Comparison of ENCODE assay signal across 3 cellular contexts in genomic region chr2:29420999-29421856, GRCh38.
TF ChIP-seq lines count a peak whose summit lies in the region.

No MANE protein-coding gene starts in this region.

TF ChIP-seq in SK-N-SH, 30 proteins besides CTCF, POLR2A, EP300 and RAD21:
- no peak for TF ChIP-seq SMC3 (IDR thresholded peaks at IDR 0.05; ENCODE audit: low read depth, low read length)
- no peak for TF ChIP-seq RFX5 (IDR thresholded peaks at IDR 0.05; ENCODE audit: low read length)
- TF ChIP-seq, protein P1, sequence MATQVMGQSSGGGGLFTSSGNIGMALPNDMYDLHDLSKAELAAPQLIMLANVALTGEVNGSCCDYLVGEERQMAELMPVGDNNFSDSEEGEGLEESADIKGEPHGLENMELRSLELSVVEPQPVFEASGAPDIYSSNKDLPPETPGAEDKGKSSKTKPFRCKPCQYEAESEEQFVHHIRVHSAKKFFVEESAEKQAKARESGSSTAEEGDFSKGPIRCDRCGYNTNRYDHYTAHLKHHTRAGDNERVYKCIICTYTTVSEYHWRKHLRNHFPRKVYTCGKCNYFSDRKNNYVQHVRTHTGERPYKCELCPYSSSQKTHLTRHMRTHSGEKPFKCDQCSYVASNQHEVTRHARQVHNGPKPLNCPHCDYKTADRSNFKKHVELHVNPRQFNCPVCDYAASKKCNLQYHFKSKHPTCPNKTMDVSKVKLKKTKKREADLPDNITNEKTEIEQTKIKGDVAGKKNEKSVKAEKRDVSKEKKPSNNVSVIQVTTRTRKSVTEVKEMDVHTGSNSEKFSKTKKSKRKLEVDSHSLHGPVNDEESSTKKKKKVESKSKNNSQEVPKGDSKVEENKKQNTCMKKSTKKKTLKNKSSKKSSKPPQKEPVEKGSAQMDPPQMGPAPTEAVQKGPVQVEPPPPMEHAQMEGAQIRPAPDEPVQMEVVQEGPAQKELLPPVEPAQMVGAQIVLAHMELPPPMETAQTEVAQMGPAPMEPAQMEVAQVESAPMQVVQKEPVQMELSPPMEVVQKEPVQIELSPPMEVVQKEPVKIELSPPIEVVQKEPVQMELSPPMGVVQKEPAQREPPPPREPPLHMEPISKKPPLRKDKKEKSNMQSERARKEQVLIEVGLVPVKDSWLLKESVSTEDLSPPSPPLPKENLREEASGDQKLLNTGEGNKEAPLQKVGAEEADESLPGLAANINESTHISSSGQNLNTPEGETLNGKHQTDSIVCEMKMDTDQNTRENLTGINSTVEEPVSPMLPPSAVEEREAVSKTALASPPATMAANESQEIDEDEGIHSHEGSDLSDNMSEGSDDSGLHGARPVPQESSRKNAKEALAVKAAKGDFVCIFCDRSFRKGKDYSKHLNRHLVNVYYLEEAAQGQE (IDR thresholded peaks at IDR 0.05; ENCODE audit: low read depth, low read length), result no peak
- peak; percentile 74 for TF ChIP-seq GATA2 (CRISPR knock-in tag; IDR thresholded peaks at IDR 0.05)
- TF ChIP-seq GABPA (IDR thresholded peaks at IDR 0.05; ENCODE audit: low read depth), result no peak

TF ChIP-seq in SK-N-SH treated with all-trans-retinoic acid at 6 μM for 48 hours, 23 proteins besides CTCF, POLR2A, EP300 and RAD21:
- TF ChIP-seq ESRRG (CRISPR knock-in tag; IDR thresholded peaks at IDR 0.05) (no peak), ZFP30 (CRISPR knock-in tag; IDR thresholded peaks at IDR 0.05) (no peak), RARB (CRISPR knock-in tag; IDR thresholded peaks at IDR 0.05) (no peak), TOX (CRISPR knock-in tag; IDR thresholded peaks at IDR 0.05; ENCODE audit: borderline replicate concordance) (no peak), OSR1 (CRISPR knock-in tag; IDR thresholded peaks at IDR 0.05) (no peak), GLIS3 (CRISPR knock-in tag; IDR thresholded peaks at IDR 0.05) (no peak), ZC3H10 (CRISPR knock-in tag; IDR thresholded peaks at IDR 0.05) (no peak), ZFP3 (CRISPR knock-in tag; IDR thresholded peaks at IDR 0.05) (no peak), ZNF565 (CRISPR knock-in tag; conservative IDR thresholded peaks at IDR 0.05; ENCODE audit: low read depth) (no peak), ARNTL (CRISPR knock-in tag; IDR thresholded peaks at IDR 0.05; ENCODE audit: borderline replicate concordance, low read depth) (no peak), CREB5 (CRISPR knock-in tag; IDR thresholded peaks at IDR 0.05; ENCODE audit: low read depth) (no peak)
- TF ChIP-seq, protein P2, sequence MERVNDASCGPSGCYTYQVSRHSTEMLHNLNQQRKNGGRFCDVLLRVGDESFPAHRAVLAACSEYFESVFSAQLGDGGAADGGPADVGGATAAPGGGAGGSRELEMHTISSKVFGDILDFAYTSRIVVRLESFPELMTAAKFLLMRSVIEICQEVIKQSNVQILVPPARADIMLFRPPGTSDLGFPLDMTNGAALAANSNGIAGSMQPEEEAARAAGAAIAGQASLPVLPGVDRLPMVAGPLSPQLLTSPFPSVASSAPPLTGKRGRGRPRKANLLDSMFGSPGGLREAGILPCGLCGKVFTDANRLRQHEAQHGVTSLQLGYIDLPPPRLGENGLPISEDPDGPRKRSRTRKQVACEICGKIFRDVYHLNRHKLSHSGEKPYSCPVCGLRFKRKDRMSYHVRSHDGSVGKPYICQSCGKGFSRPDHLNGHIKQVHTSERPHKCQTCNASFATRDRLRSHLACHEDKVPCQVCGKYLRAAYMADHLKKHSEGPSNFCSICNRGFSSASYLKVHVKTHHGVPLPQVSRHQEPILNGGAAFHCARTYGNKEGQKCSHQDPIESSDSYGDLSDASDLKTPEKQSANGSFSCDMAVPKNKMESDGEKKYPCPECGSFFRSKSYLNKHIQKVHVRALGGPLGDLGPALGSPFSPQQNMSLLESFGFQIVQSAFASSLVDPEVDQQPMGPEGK (CRISPR knock-in tag; IDR thresholded peaks at IDR 0.05; ENCODE audit: borderline replicate concordance), result no peak
- TF ChIP-seq, protein P3, sequence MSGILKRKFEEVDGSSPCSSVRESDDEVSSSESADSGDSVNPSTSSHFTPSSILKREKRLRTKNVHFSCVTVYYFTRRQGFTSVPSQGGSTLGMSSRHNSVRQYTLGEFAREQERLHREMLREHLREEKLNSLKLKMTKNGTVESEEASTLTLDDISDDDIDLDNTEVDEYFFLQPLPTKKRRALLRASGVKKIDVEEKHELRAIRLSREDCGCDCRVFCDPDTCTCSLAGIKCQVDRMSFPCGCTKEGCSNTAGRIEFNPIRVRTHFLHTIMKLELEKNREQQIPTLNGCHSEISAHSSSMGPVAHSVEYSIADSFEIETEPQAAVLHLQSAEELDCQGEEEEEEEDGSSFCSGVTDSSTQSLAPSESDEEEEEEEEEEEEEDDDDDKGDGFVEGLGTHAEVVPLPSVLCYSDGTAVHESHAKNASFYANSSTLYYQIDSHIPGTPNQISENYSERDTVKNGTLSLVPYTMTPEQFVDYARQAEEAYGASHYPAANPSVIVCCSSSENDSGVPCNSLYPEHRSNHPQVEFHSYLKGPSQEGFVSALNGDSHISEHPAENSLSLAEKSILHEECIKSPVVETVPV (CRISPR knock-in tag; IDR thresholded peaks at IDR 0.05), result no peak
- TF ChIP-seq, protein P4, sequence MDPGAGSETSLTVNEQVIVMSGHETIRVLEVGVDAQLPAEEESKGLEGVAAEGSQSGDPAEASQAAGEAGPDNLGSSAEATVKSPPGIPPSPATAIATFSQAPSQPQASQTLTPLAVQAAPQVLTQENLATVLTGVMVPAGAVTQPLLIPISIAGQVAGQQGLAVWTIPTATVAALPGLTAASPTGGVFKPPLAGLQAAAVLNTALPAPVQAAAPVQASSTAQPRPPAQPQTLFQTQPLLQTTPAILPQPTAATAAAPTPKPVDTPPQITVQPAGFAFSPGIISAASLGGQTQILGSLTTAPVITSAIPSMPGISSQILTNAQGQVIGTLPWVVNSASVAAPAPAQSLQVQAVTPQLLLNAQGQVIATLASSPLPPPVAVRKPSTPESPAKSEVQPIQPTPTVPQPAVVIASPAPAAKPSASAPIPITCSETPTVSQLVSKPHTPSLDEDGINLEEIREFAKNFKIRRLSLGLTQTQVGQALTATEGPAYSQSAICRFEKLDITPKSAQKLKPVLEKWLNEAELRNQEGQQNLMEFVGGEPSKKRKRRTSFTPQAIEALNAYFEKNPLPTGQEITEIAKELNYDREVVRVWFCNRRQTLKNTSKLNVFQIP (CRISPR knock-in tag; IDR thresholded peaks at IDR 0.05; ENCODE audit: borderline replicate concordance, low read depth), result no peak

TF ChIP-seq in H1, 55 proteins besides CTCF, POLR2A, EP300 and RAD21:
- TF ChIP-seq RBBP5 (IDR thresholded peaks at IDR 0.05; ENCODE audit: borderline replicate concordance, low read depth, low read length), result no peak
- TF ChIP-seq, protein P5, sequence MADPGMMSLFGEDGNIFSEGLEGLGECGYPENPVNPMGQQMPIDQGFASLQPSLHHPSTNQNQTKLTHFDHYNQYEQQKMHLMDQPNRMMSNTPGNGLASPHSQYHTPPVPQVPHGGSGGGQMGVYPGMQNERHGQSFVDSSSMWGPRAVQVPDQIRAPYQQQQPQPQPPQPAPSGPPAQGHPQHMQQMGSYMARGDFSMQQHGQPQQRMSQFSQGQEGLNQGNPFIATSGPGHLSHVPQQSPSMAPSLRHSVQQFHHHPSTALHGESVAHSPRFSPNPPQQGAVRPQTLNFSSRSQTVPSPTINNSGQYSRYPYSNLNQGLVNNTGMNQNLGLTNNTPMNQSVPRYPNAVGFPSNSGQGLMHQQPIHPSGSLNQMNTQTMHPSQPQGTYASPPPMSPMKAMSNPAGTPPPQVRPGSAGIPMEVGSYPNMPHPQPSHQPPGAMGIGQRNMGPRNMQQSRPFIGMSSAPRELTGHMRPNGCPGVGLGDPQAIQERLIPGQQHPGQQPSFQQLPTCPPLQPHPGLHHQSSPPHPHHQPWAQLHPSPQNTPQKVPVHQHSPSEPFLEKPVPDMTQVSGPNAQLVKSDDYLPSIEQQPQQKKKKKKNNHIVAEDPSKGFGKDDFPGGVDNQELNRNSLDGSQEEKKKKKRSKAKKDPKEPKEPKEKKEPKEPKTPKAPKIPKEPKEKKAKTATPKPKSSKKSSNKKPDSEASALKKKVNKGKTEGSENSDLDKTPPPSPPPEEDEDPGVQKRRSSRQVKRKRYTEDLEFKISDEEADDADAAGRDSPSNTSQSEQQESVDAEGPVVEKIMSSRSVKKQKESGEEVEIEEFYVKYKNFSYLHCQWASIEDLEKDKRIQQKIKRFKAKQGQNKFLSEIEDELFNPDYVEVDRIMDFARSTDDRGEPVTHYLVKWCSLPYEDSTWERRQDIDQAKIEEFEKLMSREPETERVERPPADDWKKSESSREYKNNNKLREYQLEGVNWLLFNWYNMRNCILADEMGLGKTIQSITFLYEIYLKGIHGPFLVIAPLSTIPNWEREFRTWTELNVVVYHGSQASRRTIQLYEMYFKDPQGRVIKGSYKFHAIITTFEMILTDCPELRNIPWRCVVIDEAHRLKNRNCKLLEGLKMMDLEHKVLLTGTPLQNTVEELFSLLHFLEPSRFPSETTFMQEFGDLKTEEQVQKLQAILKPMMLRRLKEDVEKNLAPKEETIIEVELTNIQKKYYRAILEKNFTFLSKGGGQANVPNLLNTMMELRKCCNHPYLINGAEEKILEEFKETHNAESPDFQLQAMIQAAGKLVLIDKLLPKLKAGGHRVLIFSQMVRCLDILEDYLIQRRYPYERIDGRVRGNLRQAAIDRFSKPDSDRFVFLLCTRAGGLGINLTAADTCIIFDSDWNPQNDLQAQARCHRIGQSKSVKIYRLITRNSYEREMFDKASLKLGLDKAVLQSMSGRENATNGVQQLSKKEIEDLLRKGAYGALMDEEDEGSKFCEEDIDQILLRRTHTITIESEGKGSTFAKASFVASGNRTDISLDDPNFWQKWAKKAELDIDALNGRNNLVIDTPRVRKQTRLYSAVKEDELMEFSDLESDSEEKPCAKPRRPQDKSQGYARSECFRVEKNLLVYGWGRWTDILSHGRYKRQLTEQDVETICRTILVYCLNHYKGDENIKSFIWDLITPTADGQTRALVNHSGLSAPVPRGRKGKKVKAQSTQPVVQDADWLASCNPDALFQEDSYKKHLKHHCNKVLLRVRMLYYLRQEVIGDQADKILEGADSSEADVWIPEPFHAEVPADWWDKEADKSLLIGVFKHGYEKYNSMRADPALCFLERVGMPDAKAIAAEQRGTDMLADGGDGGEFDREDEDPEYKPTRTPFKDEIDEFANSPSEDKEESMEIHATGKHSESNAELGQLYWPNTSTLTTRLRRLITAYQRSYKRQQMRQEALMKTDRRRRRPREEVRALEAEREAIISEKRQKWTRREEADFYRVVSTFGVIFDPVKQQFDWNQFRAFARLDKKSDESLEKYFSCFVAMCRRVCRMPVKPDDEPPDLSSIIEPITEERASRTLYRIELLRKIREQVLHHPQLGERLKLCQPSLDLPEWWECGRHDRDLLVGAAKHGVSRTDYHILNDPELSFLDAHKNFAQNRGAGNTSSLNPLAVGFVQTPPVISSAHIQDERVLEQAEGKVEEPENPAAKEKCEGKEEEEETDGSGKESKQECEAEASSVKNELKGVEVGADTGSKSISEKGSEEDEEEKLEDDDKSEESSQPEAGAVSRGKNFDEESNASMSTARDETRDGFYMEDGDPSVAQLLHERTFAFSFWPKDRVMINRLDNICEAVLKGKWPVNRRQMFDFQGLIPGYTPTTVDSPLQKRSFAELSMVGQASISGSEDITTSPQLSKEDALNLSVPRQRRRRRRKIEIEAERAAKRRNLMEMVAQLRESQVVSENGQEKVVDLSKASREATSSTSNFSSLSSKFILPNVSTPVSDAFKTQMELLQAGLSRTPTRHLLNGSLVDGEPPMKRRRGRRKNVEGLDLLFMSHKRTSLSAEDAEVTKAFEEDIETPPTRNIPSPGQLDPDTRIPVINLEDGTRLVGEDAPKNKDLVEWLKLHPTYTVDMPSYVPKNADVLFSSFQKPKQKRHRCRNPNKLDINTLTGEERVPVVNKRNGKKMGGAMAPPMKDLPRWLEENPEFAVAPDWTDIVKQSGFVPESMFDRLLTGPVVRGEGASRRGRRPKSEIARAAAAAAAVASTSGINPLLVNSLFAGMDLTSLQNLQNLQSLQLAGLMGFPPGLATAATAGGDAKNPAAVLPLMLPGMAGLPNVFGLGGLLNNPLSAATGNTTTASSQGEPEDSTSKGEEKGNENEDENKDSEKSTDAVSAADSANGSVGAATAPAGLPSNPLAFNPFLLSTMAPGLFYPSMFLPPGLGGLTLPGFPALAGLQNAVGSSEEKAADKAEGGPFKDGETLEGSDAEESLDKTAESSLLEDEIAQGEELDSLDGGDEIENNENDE (IDR thresholded peaks at IDR 0.05; ENCODE audit: insufficient replicate concordance, low read length), result no peak
TF ChIP-seq in H1: peak in this region for 0.
